ENCODE assay signal across 28 cellular contexts in the genomic region with DNA sequence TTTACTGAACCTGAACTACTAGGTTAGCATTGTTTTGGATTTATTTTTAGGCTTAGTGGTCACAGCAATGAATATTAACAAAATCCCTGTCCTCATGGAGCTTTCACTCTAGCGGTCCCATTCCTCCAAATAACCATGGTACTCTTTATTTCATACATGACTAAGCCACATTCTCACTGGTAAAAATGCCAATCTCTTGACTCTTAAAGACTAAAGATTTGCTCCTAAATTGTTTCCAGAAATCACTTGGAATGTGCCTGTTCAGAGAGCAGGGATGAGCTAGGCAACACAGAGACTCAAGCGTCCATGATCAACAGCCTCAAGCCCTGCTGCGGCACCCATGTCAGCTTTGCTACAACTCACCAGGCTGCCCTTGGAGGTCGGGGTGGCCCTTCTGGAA. TPM values are rescaled to one million over a fixed set of nuclear protein-coding genes. Genes with fewer than 3 reads are reported as not detected.
DNase-seq lines count a peak whose midpoint lies in the region; ATAC-seq, FAIRE-seq and TF ChIP-seq lines count a peak whose summit lies in the region.
"Had no signal": no experiment of that assay in that cellular context is flagged by ENCODE, and none has a peak within 500 bp of the region (broad histone marks: within the 10 kb centered on the region; RNA-seq: fewer than 3 reads in every experiment).

No MANE protein-coding gene starts in this region.

- H2AFZ ChIP-seq in GM12878 (ENCODE audit: control insufficient read depth, low read depth, low read length), result no peak overlapping the region

- TF ChIP-seq POLR2A in GM12878 (IDR thresholded peaks at IDR 0.05; ENCODE audit: low read depth, low read length), result no peak

- TF ChIP-seq RAD21 in GM12878 (IDR thresholded peaks at IDR 0.05; ENCODE audit: insufficient read depth, low read depth, low read length), result no peak

- no peak overlapping the region for H3K4me3 Mint-ChIP-seq in activated naive CD4-positive, alpha-beta T cell treated with anti-CD3 and anti-CD28 coated beads, Interleukin-2, amount 10 ng/mL, durations not matched to agents 7 days and 5 days

- peaks cover 75% of the 10 kb centered on the region for H3K36me3 Mint-ChIP-seq in activated naive CD4-positive, alpha-beta T cell treated with anti-CD3 and anti-CD28 coated beads, Interleukin-2, amount 10 ng/mL, durations not matched to agents 7 days and 5 days

- no peaks in the 10 kb centered on the region for H3K27me3 Mint-ChIP-seq in activated naive CD4-positive, alpha-beta T cell treated with anti-CD3 and anti-CD28 coated beads, Interleukin-2, amount 10 ng/mL, durations not matched to agents 7 days and 5 days

- no peaks in the 10 kb centered on the region for H4K20me1 ChIP-seq in GM12878 (ENCODE audit: control insufficient read depth, insufficient read depth)

- no peak overlapping the region for H3K4me2 ChIP-seq in GM12878 (ENCODE audit: control insufficient read depth, insufficient read depth)

- ATAC-seq in GM12878 (no peak), GM21360 (IDR thresholded peaks at IDR 0.05; ENCODE audit: unreplicated experiment) (no peak)
- ATAC-seq: SK-N-SH treated with all-trans-retinoic acid at 6 μM for 48 hours had no signal

- SMC1A ChIA-PET in GM12878 (lab: Charles Lee; ENCODE audit: uncharacterized antibody, unreplicated experiment), result interaction anchor here (0.8 to 1.9 kb wide), 2 partner anchors 10 kb away, joined by 4 to 7 read pairs; no protein-coding TSS in a partner anchor

- DNase-seq in AG10803 (ENCODE audit: low read depth) (peak; percentile 35), HCEC 1CT (peak; percentile 26), GM12878 (ENCODE audit: low read depth, low spot score) (no peak), foreskin fibroblast (peak; percentile 14 to 43), SIG-M5 (lab: John Stamatoyannopoulos, UW) (no peak)
- no peak for DNase-seq in activated naive CD4-positive, alpha-beta T cell treated with anti-CD3 and anti-CD28 coated beads, Interleukin-2, amount 10 ng/mL, durations not matched to agents 7 days and 5 days
- DNase-seq: 8988T; ACHN; Calu3; DMS79 treated with DMSO at 0.1 percent for 48 hours; GOT3; MV-4-11; NCI-H1105; NCI-H1436 treated with DMSO at 0.1 percent for 48 hours; NCI-H187 treated with DMSO at 0.1 percent for 48 hours; NCI-H2171 treated with DMSO at 0.1 percent for 48 hours; NCI-H345; NCI-H524 treated with DMSO at 0.1 percent for 48 hours; NCI-H82; NK-92 treated with Interleukin-12 subunit alpha and Interleukin-12 subunit beta, amount 100 ng/mL, for 24 hours; PC-3; SJCRH30 had no signal

- no peak overlapping the region for H3K4me3 ChIP-seq in AG10803 (ENCODE audit: low read length)
- H3K4me3 ChIP-seq in GM12878, result no peak overlapping the region
- no peak overlapping the region for H3K4me3 ChIP-seq in foreskin fibroblast (ENCODE audit: low read depth in 1 of 2, low read length in 2 of 2)
- H3K4me3 ChIP-seq: HAP-1, SJCRH30 had no signal

- WGBS in GM12878 (ENCODE audit: insufficient coverage, insufficient replicate concordance, low lambda C conversion rate, missing lambda C conversion rate), result 99% methylated on average over 4 of the region's 4 CpGs

- no peak overlapping the region for H3K9ac ChIP-seq in GM12878 (ENCODE audit: control insufficient read depth, insufficient read depth, low read length)

- peaks cover 33% of the 10 kb centered on the region for H3K4me1 Mint-ChIP-seq in activated naive CD4-positive, alpha-beta T cell treated with anti-CD3 and anti-CD28 coated beads, Interleukin-2, amount 10 ng/mL, durations not matched to agents 7 days and 5 days

- TSS peak; percentile 7 for BruUV-seq in GM12878 (replicated peaks; lab: Mats Ljungman, UMichigan)

- no peak overlapping the region for H3K27ac Mint-ChIP-seq in activated naive CD4-positive, alpha-beta T cell treated with anti-CD3 and anti-CD28 coated beads, Interleukin-2, amount 10 ng/mL, durations not matched to agents 7 days and 5 days

- peaks cover 4 to 42% of the 10 kb centered on the region in 2 experiments for H3K36me3 ChIP-seq in GM12878 (ENCODE audit: control insufficient read depth in 2 of 2, insufficient read depth in 2 of 2, low read length in 1 of 2)

- intact Hi-C loops in GM12878 (cut with micrococcal nuclease; ENCODE audit: unreplicated experiment), result no loop called here

- TF ChIP-seq CTCF in AG10803 (conservative IDR thresholded peaks at IDR 0.05; ENCODE audit: low read length), result no peak
- TF ChIP-seq CTCF in GM12878 (IDR thresholded peaks at IDR 0.05 in 2 of 3, conservative IDR thresholded peaks at IDR 0.05 in 1 of 3; ENCODE audit: control insufficient read depth in 2 of 3, extremely low read depth in 1 of 3, insufficient read depth in 1 of 3, low read depth in 3 of 3, low read length in 3 of 3), result no peak
- TF ChIP-seq CTCF in foreskin fibroblast (IDR thresholded peaks at IDR 0.05; ENCODE audit: low read depth, low read length), result no peak

- no peak for FAIRE-seq in GM12878 (lab: Jason Lieb, UNC)

- no peak for TF ChIP-seq EP300 in GM12878 (IDR thresholded peaks at IDR 0.05; ENCODE audit: borderline replicate concordance in 1 of 2, control insufficient read depth in 1 of 2, low read depth in 2 of 2, low read length in 2 of 2)

- no peaks in the 10 kb centered on the region; the same call in 1 of the 3 replicates for H3K9me3 ChIP-seq in GM12878 (replicated peaks; ENCODE audit: control insufficient read depth, insufficient read depth, low read length)
- H3K9me3 ChIP-seq: HAP-1, SJCRH30 had no signal

- H3K79me2 ChIP-seq in GM12878 (ENCODE audit: control insufficient read depth, insufficient read depth, low read length), result peaks cover 8% of the 10 kb centered on the region

- CTCF ChIA-PET in GM12878 (lab: Yijun Ruan, JAX), result interaction anchor here (0.8 kb wide), 1 partner anchor 57 kb away, joined by 4 read pairs; no protein-coding TSS in a partner anchor
- CTCF ChIA-PET in activated naive CD4-positive, alpha-beta T cell treated with anti-CD3 and anti-CD28 coated beads, Interleukin-2, amount 10 ng/mL, durations not matched to agents 7 days and 5 days (lab: Charles Lee), result no interaction called here

- H3K27ac ChIP-seq in GM12878 (ENCODE audit: control insufficient read depth, insufficient read depth), result no peak overlapping the region
- H3K27ac ChIP-seq: SJCRH30 had no signal

- RAD21 ChIA-PET in GM12878 (lab: Charles Lee; ENCODE audit: unreplicated experiment), result no interaction called here

- in situ Hi-C loops in GM12878 (cut with MboI), result no loop called here

- POLR2A ChIA-PET in GM12878 (lab: Charles Lee), result interaction anchor here (0.6 kb wide), 1 partner anchor 19 kb away, joined by 3 read pairs; no protein-coding TSS in a partner anchor

- no peaks in the 10 kb centered on the region for H3K27me3 ChIP-seq in GM12878 (replicated peaks in 1 of 2; ENCODE audit: control insufficient read depth in 2 of 2, insufficient read depth in 2 of 2, low read length in 1 of 2)
- H3K27me3 ChIP-seq: SJCRH30 had no signal

- H3K9me3 Mint-ChIP-seq in activated naive CD4-positive, alpha-beta T cell treated with anti-CD3 and anti-CD28 coated beads, Interleukin-2, amount 10 ng/mL, durations not matched to agents 7 days and 5 days, result peaks cover 19% of the 10 kb centered on the region

- no peaks in the 10 kb centered on the region; the same call in 1 of the 2 replicates for H3K4me1 ChIP-seq in GM12878 (ENCODE audit: control insufficient read depth, insufficient read depth, low read length)
- H3K4me1 ChIP-seq: HAP-1, SJCRH30 had no signal

TF ChIP-seq in GM12878, 131 proteins besides CTCF, POLR2A, EP300 and RAD21:
- no peak for TF ChIP-seq STAT3 (IDR thresholded peaks at IDR 0.05; ENCODE audit: low read depth, low read length)
- TF ChIP-seq YY1 (IDR thresholded peaks at IDR 0.05; ENCODE audit: low read depth, low read length), result no peak
- no peak for TF ChIP-seq POU2F2 (IDR thresholded peaks at IDR 0.05; ENCODE audit: borderline replicate concordance, low read depth, low read length)
- no peak for TF ChIP-seq KDM1A (IDR thresholded peaks at IDR 0.05; ENCODE audit: borderline replicate concordance)

RNA-seq across cellular contexts. Expression of a gene that starts 13.5 kb away (rescaled TPM):
- total RNA-seq in GM12878 (2013; cell fraction: nucleolus; rRNA removed), result 181 and 191 TPM in 2 replicates
- total RNA-seq in GM12878 (2014; rRNA removed) (69.4 and 78.1 TPM in 2 replicates), GM12878 (2014; rRNA removed; fragmentation: Illumina TruSeq; extraction: Trizol) (71.1 and 71.2 TPM in 2 replicates), GM12878 (2021) (66.7 and 71.4 TPM in 2 replicates)
- 38.7 TPM for polyA plus RNA-seq in GM12878 (2011; ENCODE audit: low read depth)
- polyA plus RNA-seq in GM12878 (2011; rRNA removed) (78.9 and 122 TPM in 2 replicates), GM12878 (2014; fragmentation: Illumina TruSeq; extraction: Trizol) (58.6 and 81.4 TPM in 2 replicates), GM12878 (2014; fragmentation: Nextera tagmentation; extraction: Ambion mirVana) (10 to 100 TPM; 15.0 to 20.3 TPM), GM12878 (2014; rRNA removed) (45.6 and 47.9 TPM in 2 replicates), GM12878 (2016; fragmentation: Nextera tagmentation; extraction: Ambion mirVana) (10 to 100 TPM; 65.7 to 72.5 TPM)
- polyA plus RNA-seq in GM12878 (2011; cell fraction: cytosol; rRNA removed), result 38.8 and 41.6 TPM in 2 replicates
- 45.2 and 49.1 TPM in 2 replicates for polyA plus RNA-seq in GM12878 (2011; cell fraction: nucleus; rRNA removed)
- 72.1 and 73.5 TPM in 2 replicates for polyA plus RNA-seq in GM12878 (2012)
- polyA minus RNA-seq in GM12878 (2011; rRNA and poly(A)+ RNA removed), result 49.1 and 55.5 TPM in 2 replicates
- 56.6 and 62.9 TPM in 2 replicates for polyA minus RNA-seq in GM12878 (2011; cell fraction: cytosol; rRNA and poly(A)+ RNA removed)
- polyA minus RNA-seq in GM12878 (2011; cell fraction: nucleus; rRNA and poly(A)+ RNA removed), result 38.3 and 54.6 TPM in 2 replicates

RNA-seq across cellular contexts. Expression of a gene that starts 27.1 kb away (rescaled TPM):
- total RNA-seq in GM12878 (2013; cell fraction: nucleolus; rRNA removed), result not detected in 2 replicates
- not detected in 2 replicates for total RNA-seq in GM12878 (2014; rRNA removed)
- not detected in 2 replicates for total RNA-seq in GM12878 (2014; rRNA removed; fragmentation: Illumina TruSeq; extraction: Trizol)
- not detected in 2 replicates for total RNA-seq in GM12878 (2021)
- polyA plus RNA-seq in GM12878 (2011; ENCODE audit: low read depth), result not detected
- not detected in 2 replicates for polyA plus RNA-seq in GM12878 (2011; rRNA removed)
- polyA plus RNA-seq in GM12878 (2011; cell fraction: cytosol; rRNA removed), result not detected in 2 replicates
- polyA plus RNA-seq in GM12878 (2011; cell fraction: nucleus; rRNA removed), result not detected in 2 replicates
- polyA plus RNA-seq in GM12878 (2012), result not detected in 2 replicates
- not detected in 2 replicates for polyA plus RNA-seq in GM12878 (2014; fragmentation: Illumina TruSeq; extraction: Trizol)
- not detected for polyA plus RNA-seq in GM12878 (2014; fragmentation: Nextera tagmentation; extraction: Ambion mirVana)
- not detected in 2 replicates for polyA plus RNA-seq in GM12878 (2014; rRNA removed)
- polyA plus RNA-seq in GM12878 (2016; fragmentation: Nextera tagmentation; extraction: Ambion mirVana), result not detected
- not detected in 2 replicates for polyA minus RNA-seq in GM12878 (2011; rRNA and poly(A)+ RNA removed)
- polyA minus RNA-seq in GM12878 (2011; cell fraction: cytosol; rRNA and poly(A)+ RNA removed), result not detected in 2 replicates
- polyA minus RNA-seq in GM12878 (2011; cell fraction: nucleus; rRNA and poly(A)+ RNA removed), result not detected in 2 replicates
- total RNA-seq: Calu3, G401, MCF 10A, PC-3, SJCRH30 had no signal
- polyA plus RNA-seq: BJ had no signal

Comparison
In these comparisons a context has a peak if more than half of its experiments do, and no peak if none do; other contexts are left out.
1. DNase-seq: peak in AG10803 (single experiment), HCEC 1CT (single experiment) and foreskin fibroblast (2 of 2); none in GM12878 (single experiment), activated naive CD4-positive, alpha-beta T cell treated with anti-CD3 and anti-CD28 coated beads, Interleukin-2, amount 10 ng/mL, durations not matched to agents 7 days and 5 days (single experiment) and SIG-M5 (single experiment).